In the genomic region with DNA sequence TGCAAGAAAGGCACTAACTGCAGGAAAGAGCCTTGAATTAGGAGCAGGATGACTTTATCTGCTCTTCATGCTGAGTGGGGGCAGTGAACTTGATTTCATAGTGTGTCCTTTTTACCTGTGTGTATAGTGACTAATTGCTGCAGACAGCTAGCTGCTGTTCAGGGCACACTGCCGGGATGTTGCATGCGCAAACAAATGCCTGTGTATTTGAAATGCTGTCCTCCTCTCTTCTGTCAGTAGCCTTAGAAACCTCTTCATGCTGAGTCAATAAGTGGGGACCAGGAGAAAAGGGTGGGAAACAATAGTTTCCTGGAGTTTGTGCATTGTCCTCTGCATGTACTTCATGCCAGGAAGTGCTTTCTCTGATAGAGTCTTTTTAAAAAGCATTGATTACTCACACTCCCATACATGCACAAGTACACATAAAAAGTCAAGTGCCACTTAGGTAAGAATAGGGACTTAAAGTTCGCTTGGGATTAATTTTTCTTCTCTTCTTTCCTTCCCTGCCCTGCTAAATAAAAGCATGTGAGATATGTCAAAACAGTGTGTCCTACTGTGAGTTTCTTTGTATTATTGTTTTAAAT, we compare ENCODE assay signal across 26 cellular contexts.
DNase-seq lines count a peak whose midpoint lies in the region; ATAC-seq and TF ChIP-seq lines count a peak whose summit lies in the region.
"Had no signal": no experiment of that assay in that cellular context is flagged by ENCODE, and none has a peak within 500 bp of the region (broad histone marks: within the 10 kb centered on the region; RNA-seq: fewer than 3 reads in every experiment).

No MANE protein-coding gene starts in this region.

- H3K4me3 ChIP-seq in epithelial cell of esophagus (ENCODE audit: low read length) (no peak overlapping the region), upper lobe of right lung (no peak overlapping the region), esophagus muscularis mucosa (no peak overlapping the region)
- H3K4me3 ChIP-seq: gastrocnemius medialis, ovary, Peyer's patch, skin epidermis had no signal

- H3K4me1 ChIP-seq in upper lobe of right lung (no peaks in the 10 kb centered on the region), esophagus muscularis mucosa (peaks cover 0 to 17% (median 13%) of the 10 kb centered on the region in 4 donors)
- H3K4me1 ChIP-seq: gastrocnemius medialis, Peyer's patch had no signal

- TF ChIP-seq POLR2A in esophagus muscularis mucosa (IDR thresholded peaks at IDR 0.05; ENCODE audit: low read depth), result no peak

- WGBS in esophagus muscularis mucosa, result 24% methylated on average over 3 of the region's 3 CpGs

- intact Hi-C loops in upper lobe of right lung (cut with DNase I), result no loop called here
- intact Hi-C loops in esophagus muscularis mucosa (cut with DNase I), result no loop called here

- H3K36me3 ChIP-seq in upper lobe of right lung (no peaks in the 10 kb centered on the region), esophagus muscularis mucosa (no peaks in the 10 kb centered on the region)
- H3K36me3 ChIP-seq: gastrocnemius medialis, ovary, Peyer's patch had no signal

- peak; percentile 25 for ATAC-seq in upper lobe of right lung
- no peak for ATAC-seq in GM21737 (IDR thresholded peaks at IDR 0.05; ENCODE audit: unreplicated experiment)
- ATAC-seq: activated T-helper 17 cell treated with anti-CD3 and anti-CD28 coated beads, Interleukin-2, amount 50 U/mL, for 72 hours; gastrocnemius medialis; left cardiac atrium; stimulated activated memory B cell treated with anti-CD40 and anti-IgM and Interleukin-4, amounts not matched to agents 10 μg/mL and 1 μg/mL and 100 μg/mL, for 72 hours had no signal

- TF ChIP-seq CTCF in epithelial cell of esophagus (IDR thresholded peaks at IDR 0.05; ENCODE audit: insufficient read depth, low read depth, low read length, missing control alignments) (no peak), upper lobe of right lung (IDR thresholded peaks at IDR 0.05) (no peak), esophagus muscularis mucosa (IDR thresholded peaks at IDR 0.05) (no peak)

- H3K27me3 ChIP-seq in upper lobe of right lung (no peaks in the 10 kb centered on the region), esophagus muscularis mucosa (no peaks in the 10 kb centered on the region)
- H3K27me3 ChIP-seq: gastrocnemius medialis, ovary, Peyer's patch had no signal

- H3K9me3 ChIP-seq in upper lobe of right lung (no peaks in the 10 kb centered on the region), esophagus muscularis mucosa (peaks cover 0 to 4% (median 1%) of the 10 kb centered on the region in 4 donors)
- H3K9me3 ChIP-seq: gastrocnemius medialis, ovary, Peyer's patch had no signal

- TF ChIP-seq EP300 in esophagus muscularis mucosa (IDR thresholded peaks at IDR 0.05), result no peak

- no peak overlapping the region for H3K27ac ChIP-seq in upper lobe of right lung
- no peak overlapping the region for H3K27ac ChIP-seq in esophagus muscularis mucosa (replicated peaks in 1 of 4)
- H3K27ac ChIP-seq: gastrocnemius medialis, HL-60, KMS-11, ovary, Peyer's patch, skin epidermis had no signal

- DNase-seq in HT1080 (ENCODE audit: low read depth) (peak; percentile 45), NCI-H345 (lab: John Stamatoyannopoulos, UW) (peak; percentile 88), epithelial cell of esophagus (ENCODE audit: low read depth) (peak; percentile 6), upper lobe of right lung (no peak), D341Med (ENCODE audit: low spot score) (no peak), esophagus muscularis mucosa (ENCODE audit: extremely low spot score) (no peak)
- DNase-seq: amygdala, C1 segment of cervical spinal cord, COR-L47, gastrocnemius medialis, immature natural killer cell, left cardiac atrium, MM.1S, NCI-H1436 treated with DMSO at 0.1 percent for 48 hours, NCI-H526 treated with DMSO at 0.1 percent for 48 hours, nephron progenitor cell, ovary, Peyer's patch, SHP77 treated with DMSO at 0.1 percent for 48 hours, trophoblast cell had no signal

Comparison
In these comparisons a context has a peak if more than half of its experiments do, and no peak if none do; other contexts are left out.
1. DNase-seq: peak in HT1080 (single experiment), NCI-H345 (single experiment) and epithelial cell of esophagus (single experiment); none in upper lobe of right lung (single experiment), D341Med (single experiment) and esophagus muscularis mucosa (single experiment).